ENCODE assay signal across 8 cellular contexts in the genomic region with DNA sequence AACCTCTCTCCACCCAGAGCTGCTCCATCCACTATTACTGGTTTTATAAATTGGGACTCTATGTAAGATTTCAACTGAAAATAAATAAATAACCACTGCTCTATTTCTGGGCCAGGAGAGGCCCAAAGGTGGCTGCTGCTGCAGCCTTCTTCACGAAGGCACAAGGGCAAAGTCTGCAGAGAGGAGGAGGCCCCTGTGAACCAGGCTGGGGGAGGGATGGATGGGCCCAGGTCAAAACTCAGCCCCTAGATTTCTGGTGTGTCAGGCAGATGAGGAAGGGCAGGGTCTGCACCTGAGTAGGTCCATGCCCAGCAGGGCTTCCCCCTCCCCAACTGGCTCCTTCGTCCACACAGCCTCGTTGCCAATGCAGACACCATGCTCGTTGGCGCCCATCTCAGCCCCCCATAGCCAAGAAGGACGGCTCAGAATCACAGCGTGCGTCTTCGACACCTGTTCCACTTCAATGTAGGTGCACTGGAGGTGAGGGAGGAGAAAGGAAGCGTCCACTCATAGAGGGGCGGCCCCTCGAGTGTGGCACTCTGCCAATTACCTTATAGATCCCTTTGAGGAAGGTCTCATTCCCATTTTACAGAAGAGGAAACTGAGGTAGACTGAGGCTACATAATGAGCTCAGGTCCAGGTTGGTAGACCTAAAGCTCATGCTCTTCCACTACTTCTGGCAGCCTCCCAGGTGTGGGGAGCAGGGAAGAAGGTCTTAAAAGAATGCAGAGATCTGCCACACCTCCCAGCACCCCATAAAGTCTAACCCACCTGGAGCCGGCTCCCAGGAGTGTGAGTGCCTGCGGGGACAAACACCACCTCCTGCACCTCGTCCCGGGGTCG. TPM values are rescaled to one million over a fixed set of nuclear protein-coding genes. Genes with fewer than 3 reads are reported as not detected.
DNase-seq lines count a peak whose midpoint lies in the region; ATAC-seq and TF ChIP-seq lines count a peak whose summit lies in the region.

No MANE protein-coding gene starts in this region.

- H3K9me3 ChIP-seq in CD4-positive, alpha-beta T cell (ENCODE audit: control insufficient read depth, low read length) = no peaks in the 10 kb centered on the region
- no peaks in the 10 kb centered on the region for H3K9me3 ChIP-seq in MM.1S (replicated peaks; ENCODE audit: insufficient read depth, low read length)
- H3K9me3 ChIP-seq in ectodermal cell (ENCODE audit: control insufficient read depth, low read length) = no peaks in the 10 kb centered on the region
- no peaks in the 10 kb centered on the region for H3K9me3 ChIP-seq in neuron (ENCODE audit: low read length)

- POLR2A ChIA-PET in CD4-positive, alpha-beta T cell (lab: Charles Lee) = interaction anchor here (0.8 to 4.6 kb wide), 8 partner anchors 8 to 131 kb away, joined by 4 to 46 read pairs (median 6); partner anchors contain the start of genes CDK5RAP3, LRRC46, MRPL10 and OSBPL7

- H3K9me3 Mint-ChIP-seq in CD4-positive, alpha-beta T cell = no peaks in the 10 kb centered on the region

- peaks cover 34% of the 10 kb centered on the region for H3K4me1 Mint-ChIP-seq in CD4-positive, alpha-beta T cell (ENCODE audit: low read depth)

- CTCF ChIA-PET in CD4-positive, alpha-beta T cell (lab: Charles Lee) = interaction anchor here (0.9 to 2.4 kb wide), 6 partner anchors 9 to 131 kb away, joined by 6 to 66 read pairs (median 14); partner anchors contain the start of genes CDK5RAP3, LRRC46, MRPL10 and OSBPL7

- H3K36me3 ChIP-seq in MM.1S (replicated peaks; ENCODE audit: insufficient read depth, low read length) (no peaks in the 10 kb centered on the region), ectodermal cell (ENCODE audit: control insufficient read depth, insufficient read depth, low read length) (no peaks in the 10 kb centered on the region), neuron (ENCODE audit: insufficient read depth, low read length) (peaks cover 10% of the 10 kb centered on the region)

- H3K36me3 Mint-ChIP-seq in CD4-positive, alpha-beta T cell (ENCODE audit: low read depth) = no peaks in the 10 kb centered on the region

- peaks cover 9% of the 10 kb centered on the region for H3K27me3 ChIP-seq in CD4-positive, alpha-beta T cell (ENCODE audit: control insufficient read depth, insufficient read depth, low read length)
- peaks cover 6% of the 10 kb centered on the region; the same call in 1 of the 2 replicates for H3K27me3 ChIP-seq in MM.1S (replicated peaks; ENCODE audit: insufficient read depth, low read length)
- H3K27me3 ChIP-seq in ectodermal cell (ENCODE audit: control insufficient read depth, insufficient read depth, low read length, poor library complexity, severe bottlenecking) = peaks cover 1% of the 10 kb centered on the region
- H3K27me3 ChIP-seq in neuron (ENCODE audit: insufficient read depth, low read length) = peaks cover 12% of the 10 kb centered on the region

- no peaks in the 10 kb centered on the region for H3K9me2 ChIP-seq in MM.1S (replicated peaks; ENCODE audit: insufficient read depth, low read length)

- TF ChIP-seq CTCF in CD4-positive, alpha-beta T cell (IDR thresholded peaks at IDR 0.05) = no peak
- TF ChIP-seq CTCF in MM.1S (IDR thresholded peaks at IDR 0.05; ENCODE audit: low read length) = no peak

- H3K27ac Mint-ChIP-seq in CD4-positive, alpha-beta T cell = no peak overlapping the region

- no peaks in the 10 kb centered on the region for H4K20me1 ChIP-seq in MM.1S (ENCODE audit: insufficient read depth, low read length)

- peaks cover 6% of the 10 kb centered on the region; the same call in 1 of the 2 replicates for H3F3A ChIP-seq in MM.1S (ENCODE audit: insufficient read depth, low read length)

- H3K27me3 Mint-ChIP-seq in CD4-positive, alpha-beta T cell = peaks cover 14% of the 10 kb centered on the region

- H3K4me1 ChIP-seq in MM.1S (ENCODE audit: low read length) (peaks cover 16% of the 10 kb centered on the region), ectodermal cell (ENCODE audit: control insufficient read depth, insufficient read depth, low read length) (peaks cover 9% of the 10 kb centered on the region), neuron (ENCODE audit: insufficient read depth, low read length) (peaks cover 17% of the 10 kb centered on the region)

- peak overlapping the region; percentile 91 for H3K4me2 ChIP-seq in MM.1S (ENCODE audit: low read depth, low read length)

- H3K4me3 ChIP-seq in MM.1S (ENCODE audit: low read length) = peak overlapping the region; percentile 90
- peak overlapping the region; percentile 85 for H3K4me3 ChIP-seq in ectodermal cell (ENCODE audit: insufficient read depth, low read depth, low read length)
- H3K4me3 ChIP-seq in neuron (ENCODE audit: low read length) = peak overlapping the region; percentile 68

- 63 to 66% methylated on average over 17 of the region's 17 CpGs for WGBS in ectodermal cell, 2 experiments

- peak overlapping the region; percentile 58 for H2AFZ ChIP-seq in MM.1S (ENCODE audit: low read length)
- H2AFZ ChIP-seq in neuron (ENCODE audit: low read depth, low read length) = peak overlapping the region; percentile 69

- no peak overlapping the region for H3K27ac ChIP-seq in CD4-positive, alpha-beta T cell (ENCODE audit: low read depth, low read length)
- no peak overlapping the region for H3K27ac ChIP-seq in MM.1S (ENCODE audit: low read length)
- no peak overlapping the region for H3K27ac ChIP-seq in ectodermal cell (ENCODE audit: insufficient read depth, low read depth, low read length, poor library complexity, severe bottlenecking)

- peak overlapping the region; percentile 94 for H3K4me3 Mint-ChIP-seq in CD4-positive, alpha-beta T cell

- DNase-seq in CD4-positive, alpha-beta T cell = no peak
- DNase-seq in MM.1S (no peak), A172 (ENCODE audit: low spot score) (no peak), superior temporal gyrus (ENCODE audit: extremely low spot score) (no peak)

- ATAC-seq in CD4-positive, alpha-beta T cell (ENCODE audit: poor library complexity) = no peak
- ATAC-seq in GM21423 (IDR thresholded peaks at IDR 0.05; ENCODE audit: unreplicated experiment) = no peak
- ATAC-seq in GM18520 (IDR thresholded peaks at IDR 0.05; ENCODE audit: unreplicated experiment) = no peak

- intact Hi-C loops in CD4-positive, alpha-beta T cell (cut with DNase I, micrococcal nuclease) = loop anchor here (2.0 to 10.0 kb wide), 4 partner anchors 131 to 775 kb away; partner anchors contain the start of genes CBX1 (in 1 of the 2), CDK5RAP3 (in 1 of the 2), HOXB7 (in 1 of the 2) and HOXB8 (in 1 of the 2)

- H3K79me2 ChIP-seq in MM.1S (ENCODE audit: low read length) = 0 out of 2 replicates have a peak, but pooled peaks cover 5% of the 10 kb centered on the region

- peak overlapping the region; percentile 55 for H3K9ac ChIP-seq in MM.1S (ENCODE audit: low read length)

RNA-seq across cellular contexts. Expression of gene SCRN2, which starts 1.0 kb away (rescaled TPM):
- total RNA-seq in CD4-positive, alpha-beta T cell = 10 to 100 TPM; 15.3 to 17.2 TPM
- polyA plus RNA-seq in ectodermal cell (2013, experiment 1 of 4) = 67.0 TPM
- polyA plus RNA-seq in ectodermal cell (2013, experiment 2 of 4) = 58.6 TPM
- polyA plus RNA-seq in ectodermal cell (2013, experiment 3 of 4) = 53.7 TPM
- 60.5 TPM for polyA plus RNA-seq in ectodermal cell (2013, experiment 4 of 4)
- 56.8 and 65.4 TPM in 2 replicates for total RNA-seq in A172 (2014; rRNA removed; shearing (Covaris generic))

RNA-seq across cellular contexts. Expression of gene LRRC46, which starts 8.7 kb away (rescaled TPM):
- total RNA-seq in CD4-positive, alpha-beta T cell = under 1 TPM; 0.42 to 0.85 TPM
- polyA plus RNA-seq in ectodermal cell (2013, experiment 1 of 4) = 1.6 TPM
- 1.2 TPM for polyA plus RNA-seq in ectodermal cell (2013, experiment 2 of 4)
- 1.0 TPM for polyA plus RNA-seq in ectodermal cell (2013, experiment 3 of 4)
- polyA plus RNA-seq in ectodermal cell (2013, experiment 4 of 4) = 0.49 TPM
- 0.62 and 1.6 TPM in 2 replicates for total RNA-seq in A172 (2014; rRNA removed; shearing (Covaris generic))

RNA-seq across cellular contexts. Expression of gene MRPL10, which starts 8.8 kb away (rescaled TPM):
- total RNA-seq in CD4-positive, alpha-beta T cell = 10 to 100 TPM; 49.0 to 51.4 TPM
- 69.7 TPM for polyA plus RNA-seq in ectodermal cell (2013, experiment 1 of 4)
- polyA plus RNA-seq in ectodermal cell (2013, experiment 2 of 4) = 75.9 TPM
- 73.5 TPM for polyA plus RNA-seq in ectodermal cell (2013, experiment 3 of 4)
- polyA plus RNA-seq in ectodermal cell (2013, experiment 4 of 4) = 87.0 TPM
- total RNA-seq in A172 (2014; rRNA removed; shearing (Covaris generic)) = 41.9 and 58.5 TPM in 2 replicates

RNA-seq across cellular contexts. Expression of gene SP6, which starts 10.8 kb away (rescaled TPM):
- under 1 TPM; 0.17 to 0.27 TPM for total RNA-seq in CD4-positive, alpha-beta T cell
- polyA plus RNA-seq in ectodermal cell (2013, experiment 1 of 4) = 6.6 TPM
- polyA plus RNA-seq in ectodermal cell (2013, experiment 2 of 4) = 4.5 TPM
- polyA plus RNA-seq in ectodermal cell (2013, experiment 3 of 4) = 2.5 TPM
- polyA plus RNA-seq in ectodermal cell (2013, experiment 4 of 4) = 3.0 TPM
- 0.19 and 0.46 TPM in 2 replicates for total RNA-seq in A172 (2014; rRNA removed; shearing (Covaris generic))

RNA-seq across cellular contexts. Expression of gene OSBPL7, which starts 18.5 kb away (rescaled TPM):
- total RNA-seq in CD4-positive, alpha-beta T cell = 10 to 100 TPM; 30.1 to 30.8 TPM
- 16.9 TPM for polyA plus RNA-seq in ectodermal cell (2013, experiment 1 of 4)
- polyA plus RNA-seq in ectodermal cell (2013, experiment 2 of 4) = 12.4 TPM
- polyA plus RNA-seq in ectodermal cell (2013, experiment 3 of 4) = 11.9 TPM
- 16.6 TPM for polyA plus RNA-seq in ectodermal cell (2013, experiment 4 of 4)
- 8.2 and 19.1 TPM in 2 replicates for total RNA-seq in A172 (2014; rRNA removed; shearing (Covaris generic))
